In genomic region chr17:77353684-77354419, GRCh38 we compare ENCODE assay signal across 12 cellular contexts.
DNase-seq lines count a peak whose midpoint lies in the region; ATAC-seq and TF ChIP-seq lines count a peak whose summit lies in the region.
"Had no signal": no experiment of that assay in that cellular context is flagged by ENCODE, and none has a peak within 500 bp of the region (broad histone marks: within the 10 kb centered on the region; RNA-seq: fewer than 3 reads in every experiment).

No MANE protein-coding gene starts in this region.

- no peaks in the 10 kb centered on the region for H3K79me2 ChIP-seq in neural progenitor cell (ENCODE audit: low read depth)

- ATAC-seq in GM21360 (IDR thresholded peaks at IDR 0.05; ENCODE audit: unreplicated experiment) (no peak), GM18870 (IDR thresholded peaks at IDR 0.05; ENCODE audit: unreplicated experiment) (no peak)

- H3K27ac ChIP-seq in epithelial cell of prostate = peak overlapping the region; percentile 57
- H3K27ac ChIP-seq in neural progenitor cell = no peak overlapping the region

- H3K36me3 ChIP-seq in neural progenitor cell = no peaks in the 10 kb centered on the region

- H3K27ac Mint-ChIP-seq in neural progenitor cell = peak overlapping the region; percentile 69

- no peaks in the 10 kb centered on the region for H3K27me3 ChIP-seq in neural progenitor cell

- no peaks in the 10 kb centered on the region for H3K4me1 ChIP-seq in neural progenitor cell

- TF ChIP-seq CTCF in neural progenitor cell (IDR thresholded peaks at IDR 0.05) = no peak

- no peaks in the 10 kb centered on the region for H3K9me3 ChIP-seq in neural progenitor cell (ENCODE audit: low read depth)

- no peak overlapping the region for H2AFZ ChIP-seq in neural progenitor cell (replicated peaks)

- no peaks in the 10 kb centered on the region for H3K36me3 Mint-ChIP-seq in neural progenitor cell

- peaks cover 13% of the 10 kb centered on the region for H3K27me3 Mint-ChIP-seq in neural progenitor cell (ENCODE audit: insufficient read depth, low read depth)

- peaks cover 4% of the 10 kb centered on the region for H3F3A ChIP-seq in neural progenitor cell (ENCODE audit: low read depth)

- no peak overlapping the region for H3K4me2 ChIP-seq in neural progenitor cell

- peak; percentile 3 for DNase-seq in stimulated activated CD4-positive, alpha-beta T cell treated with anti-CD3 and anti-CD28 coated beads, Interleukin-4, amount 100 ng/mL, for 24 hours
- no peak for DNase-seq in stimulated activated CD4-positive, alpha-beta T cell treated with anti-CD3 and anti-CD28 coated beads, Interleukin-4, amount 100 ng/mL, for 1 hour
- DNase-seq in epithelial cell of prostate (ENCODE audit: low read depth, low spot score) (no peak), neural progenitor cell (ENCODE audit: low spot score) (no peak), NCI-H1092 treated with DMSO at 0.1 percent for 48 hours (lab: John Stamatoyannopoulos, UW) (no peak), NOMO-1 treated with DMSO at 0.1 percent for 48 hours (lab: John Stamatoyannopoulos, UW; ENCODE audit: unreplicated experiment) (no peak)
- DNase-seq: caudate nucleus, glutamatergic neuron, midbrain, NCI-H1417 treated with DMSO at 0.1 percent for 48 hours had no signal

- peaks cover 36% of the 10 kb centered on the region for H3K4me1 Mint-ChIP-seq in neural progenitor cell

- no peaks in the 10 kb centered on the region for H4K20me1 ChIP-seq in neural progenitor cell (ENCODE audit: low read depth)

- no peak overlapping the region for H3K4me3 ChIP-seq in neural progenitor cell

- no peak overlapping the region for H3K9ac ChIP-seq in neural progenitor cell

- H3K9me3 Mint-ChIP-seq in neural progenitor cell = peaks cover 2% of the 10 kb centered on the region

- no peak overlapping the region for H3K4me3 Mint-ChIP-seq in neural progenitor cell
